In the genomic region with DNA sequence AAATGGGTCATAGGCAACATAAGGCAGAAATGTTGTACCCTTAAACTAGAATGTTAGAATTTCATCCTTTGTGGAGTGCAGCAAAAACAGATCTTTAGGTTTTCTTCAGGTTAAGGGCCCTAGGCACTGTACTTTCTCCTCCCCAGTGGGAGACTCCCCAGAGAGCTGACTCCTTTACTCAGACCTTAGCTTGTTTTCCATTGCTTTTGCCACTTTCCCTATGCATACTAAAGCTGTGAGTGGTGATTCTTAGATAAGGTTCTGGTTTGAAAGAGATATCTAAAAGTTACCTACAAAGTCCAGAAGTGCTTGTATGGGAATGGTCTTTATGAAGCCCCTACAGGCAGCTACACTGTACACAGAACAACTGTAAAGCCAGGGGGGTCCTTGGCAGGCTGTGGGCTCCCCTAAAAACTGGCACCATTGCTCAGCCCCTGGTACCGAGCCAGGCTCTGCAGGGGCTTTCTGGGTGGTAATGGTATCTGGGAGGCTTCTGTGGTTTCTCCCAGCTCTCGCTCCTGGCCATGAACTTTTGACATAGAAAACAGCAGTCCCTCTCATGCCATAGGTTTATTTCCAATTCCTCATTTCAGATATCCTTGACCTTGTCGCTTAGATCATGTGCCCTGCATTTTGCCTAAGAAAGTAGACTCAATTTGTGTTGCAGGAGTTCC, we compare ENCODE assay signal across 24 cellular contexts. TPM values are rescaled to one million over a fixed set of nuclear protein-coding genes. Genes with fewer than 3 reads are reported as not detected.
A peak's percentile ranks its signal among the peaks of the same experiment; 100 is the strongest.
DNase-seq lines count a peak whose midpoint lies in the region; ATAC-seq, FAIRE-seq and TF ChIP-seq lines count a peak whose summit lies in the region.
"Had no signal": no experiment of that assay in that cellular context is flagged by ENCODE, and none has a peak within 500 bp of the region (broad histone marks: within the 10 kb centered on the region; RNA-seq: fewer than 3 reads in every experiment).

No MANE protein-coding gene starts in this region.

- peak overlapping the region; percentile 89 to 91 (median 90) for H3K27ac ChIP-seq in gastrocnemius medialis
- H3K27ac ChIP-seq in kidney (ENCODE audit: low read depth in 2 of 2, low read length in 2 of 2) = no peak overlapping the region
- H3K27ac ChIP-seq: testis had no signal

- intact Hi-C loops in gastrocnemius medialis (cut with DNase I; ENCODE audit: low total_unique reads) (loop anchor here (10.0 kb wide), 1 partner anchor 313 kb away; no protein-coding TSS in a partner anchor), kidney (cut with DNase I) (no loop called here)

- DNase-seq in M059J (ENCODE audit: low read depth) (peak; percentile 34), amniotic epithelial cell (ENCODE audit: low read depth) (peak; percentile 70), fibroblast of the aortic adventitia (ENCODE audit: low read depth) (peak; percentile 53), gastrocnemius medialis (no peak), kidney (no peak), C1 segment of cervical spinal cord (lab: John Stamatoyannopoulos, UW) (no peak), NCI-H2107 (lab: John Stamatoyannopoulos, UW) (no peak)
- DNase-seq in activated CD8-positive, alpha-beta memory T cell treated with anti-CD3 and anti-CD28 coated beads, Interleukin-2, amount 50 U/mL, for 4 hours = no peak
- DNase-seq: activated naive CD4-positive, alpha-beta T cell treated with anti-CD3 and anti-CD28 coated beads, Interleukin-2, amount 10 ng/mL, durations not matched to agents 7 days and 5 days; activated T-cell treated with anti-CD3 and anti-CD28 coated beads, Interleukin-2, amount 50 U/mL, for 48 hours; anterior cingulate cortex; CD4-positive, alpha-beta memory T cell; DMS153; effector CD4-positive, alpha-beta T cell; glutamatergic neuron; MG63; natural killer cell; NCI-H2171; posterior cingulate gyrus; T1000; testis had no signal

- no peak overlapping the region for H3K9ac ChIP-seq in kidney (ENCODE audit: low read length in 2 of 2)

- no peak for ATAC-seq in gastrocnemius medialis
- ATAC-seq: natural killer cell had no signal

- H3K36me3 ChIP-seq in gastrocnemius medialis (no peaks in the 10 kb centered on the region), kidney (ENCODE audit: control insufficient read depth in 1 of 2, insufficient read depth in 2 of 2, low read length in 2 of 2) (no peaks in the 10 kb centered on the region)

- TF ChIP-seq CTCF in fibroblast of the aortic adventitia (IDR thresholded peaks at IDR 0.05; ENCODE audit: insufficient read depth, low read length) = no peak
- no peak for TF ChIP-seq CTCF in gastrocnemius medialis (IDR thresholded peaks at IDR 0.05 in 4 of 5, conservative IDR thresholded peaks at IDR 0.05 in 1 of 5)
- TF ChIP-seq CTCF in kidney (IDR thresholded peaks at IDR 0.05; ENCODE audit: borderline replicate concordance, extremely low read depth, insufficient read depth) = no peak

- H3K9me3 ChIP-seq in gastrocnemius medialis = no peaks in the 10 kb centered on the region
- H3K9me3 ChIP-seq in kidney (ENCODE audit: control insufficient read depth in 1 of 2, low read length in 2 of 2) = no peaks in the 10 kb centered on the region
- H3K9me3 ChIP-seq: MG63, testis had no signal

- H3K27me3 ChIP-seq in gastrocnemius medialis = no peaks in the 10 kb centered on the region
- H3K27me3 ChIP-seq: MG63, testis had no signal

- TF ChIP-seq POLR2A in gastrocnemius medialis (IDR thresholded peaks at IDR 0.05) = no peak

- FAIRE-seq in kidney (lab: Jason Lieb, UNC) = no peak
- FAIRE-seq: G401.6, GM18507 had no signal

- H3K4me3 ChIP-seq in fibroblast of the aortic adventitia (ENCODE audit: low read depth, low read length) (no peak overlapping the region), gastrocnemius medialis (no peak overlapping the region), kidney (ENCODE audit: low read length in 2 of 2) (no peak overlapping the region)
- H3K4me3 ChIP-seq: MG63, testis had no signal

- peaks cover 87% of the 10 kb centered on the region in 2 donors for H3K4me1 ChIP-seq in gastrocnemius medialis
- H3K4me1 ChIP-seq in kidney (ENCODE audit: control insufficient read depth in 1 of 2, insufficient read depth in 1 of 2, low read depth in 1 of 2, low read length in 2 of 2) = peaks cover 8 to 21% of the 10 kb centered on the region in 2 donors

- in situ Hi-C loops in gastrocnemius medialis (cut with MboI; ENCODE audit: low sequenced_read_pairs in 4 of 4) = no loop called here

RNA-seq across cellular contexts. Expression of a gene that starts 23.2 kb away (rescaled TPM):
- 12.7 and 18.9 TPM in 2 replicates for total RNA-seq in M059J (2014; rRNA removed; shearing (Covaris generic))
- total RNA-seq in fibroblast of the aortic adventitia (ENCODE audit: low replicate concordance) = 29.4 and 64.7 TPM in 2 replicates
- 100 to 1,000 TPM; 150 to 393 (median 244) TPM for total RNA-seq in gastrocnemius medialis
- total RNA-seq in kidney = 52.3 TPM
- polyA plus RNA-seq in kidney (ENCODE audit: insufficient read depth, low read depth, low replicate concordance) = 6.1 TPM
- polyA plus RNA-seq: IgD-negative memory B cell had no signal

Comparison
In these comparisons a context has a peak if more than half of its experiments do, and no peak if none do; other contexts are left out.
1. DNase-seq: peak in M059J (single experiment), amniotic epithelial cell (single experiment) and fibroblast of the aortic adventitia (single experiment); none in gastrocnemius medialis (0 of 2), kidney (single experiment), C1 segment of cervical spinal cord (0 of 14), activated CD8-positive, alpha-beta memory T cell treated with anti-CD3 and anti-CD28 coated beads, Interleukin-2, amount 50 U/mL, for 4 hours (single experiment) and NCI-H2107 (single experiment).
2. H3K27ac ChIP-seq: peak in gastrocnemius medialis (4 of 4); none in kidney (0 of 2).